1 cellular context compared by ENCODE assay signal in the genomic region with DNA sequence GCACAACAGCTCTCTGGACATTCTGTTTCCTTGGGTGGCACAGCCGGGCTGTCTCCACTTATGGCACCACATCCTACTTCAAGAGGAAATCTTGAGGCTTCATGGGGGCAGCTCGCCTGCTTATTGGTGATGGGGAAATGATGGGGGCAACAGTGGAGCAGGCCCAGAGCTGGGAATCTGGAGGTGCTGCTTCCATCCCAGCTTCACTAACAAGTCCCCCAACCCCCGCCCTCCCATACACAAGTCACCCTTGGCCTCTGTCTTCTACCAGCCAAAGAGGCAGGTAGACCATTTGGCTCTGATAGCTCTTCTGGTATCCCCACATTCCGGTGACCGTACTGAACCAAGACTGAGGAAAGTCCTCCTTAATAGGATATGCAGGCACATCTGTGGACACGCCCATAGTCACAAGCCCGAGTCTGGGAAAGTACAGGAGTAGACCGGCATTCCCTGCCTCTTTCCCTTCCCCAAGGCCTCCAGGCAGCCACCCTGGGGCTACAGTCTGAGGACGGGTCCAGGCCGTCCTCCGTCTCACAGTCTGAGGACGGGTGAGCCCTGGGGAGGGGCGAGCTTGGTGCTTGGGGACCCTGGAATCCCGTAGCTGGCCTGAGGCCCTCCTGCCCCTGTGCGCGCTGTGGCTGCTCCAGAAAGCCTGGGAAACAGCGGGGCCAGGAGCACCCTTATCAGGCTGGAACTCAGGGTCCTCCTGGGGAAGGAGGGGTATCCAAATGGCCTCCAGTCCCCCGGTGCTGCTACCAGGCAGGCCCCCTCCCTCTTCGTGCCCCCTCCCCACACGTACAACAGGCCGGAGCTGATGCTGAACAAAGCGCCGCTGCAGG.
TF ChIP-seq lines count a peak whose summit lies in the region.

No MANE protein-coding gene starts in this region.

TF ChIP-seq in IMR-90, 13 proteins besides CTCF, POLR2A, EP300 and RAD21 (continued from another document):
- TF ChIP-seq, protein P1, sequence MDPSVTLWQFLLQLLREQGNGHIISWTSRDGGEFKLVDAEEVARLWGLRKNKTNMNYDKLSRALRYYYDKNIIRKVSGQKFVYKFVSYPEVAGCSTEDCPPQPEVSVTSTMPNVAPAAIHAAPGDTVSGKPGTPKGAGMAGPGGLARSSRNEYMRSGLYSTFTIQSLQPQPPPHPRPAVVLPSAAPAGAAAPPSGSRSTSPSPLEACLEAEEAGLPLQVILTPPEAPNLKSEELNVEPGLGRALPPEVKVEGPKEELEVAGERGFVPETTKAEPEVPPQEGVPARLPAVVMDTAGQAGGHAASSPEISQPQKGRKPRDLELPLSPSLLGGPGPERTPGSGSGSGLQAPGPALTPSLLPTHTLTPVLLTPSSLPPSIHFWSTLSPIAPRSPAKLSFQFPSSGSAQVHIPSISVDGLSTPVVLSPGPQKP (IDR thresholded peaks at IDR 0.05; ENCODE audit: borderline replicate concordance, low read depth, low read length): no peak
- no peak for TF ChIP-seq RFX5 (IDR thresholded peaks at IDR 0.05; ENCODE audit: low read depth, low read length)
